In genomic region chr16:79621027-79621426, GRCh38 we compare ENCODE assay signal across 38 cellular contexts.
"Had no signal": no experiment of that assay in that cellular context is flagged by ENCODE, and none has a peak within 500 bp of the region (broad histone marks: within the 10 kb centered on the region; RNA-seq: fewer than 3 reads in every experiment).

No MANE protein-coding gene starts in this region.

- H3K36me3 ChIP-seq: adrenal gland, ascending aorta, brain microvascular endothelial cell, breast epithelium, cardiac muscle cell had no signal

- H3K27ac Mint-ChIP-seq: activated naive CD4-positive, alpha-beta T cell treated with anti-CD3 and anti-CD28 coated beads for 36 hours; activated naive CD4-positive, alpha-beta T cell treated with anti-CD3 and anti-CD28 coated beads, Interleukin-2, amount 10 ng/mL, durations not matched to agents 7 days and 5 days; activated naive CD4-positive, alpha-beta T cell treated with anti-CD3 and anti-CD28 coated beads, Interleukin-2, amount 50 U/mL, for 24 hours; activated naive CD4-positive, alpha-beta T cell treated with anti-CD3 and anti-CD28 coated beads, Interleukin-2, amount 50 U/mL, for 72 hours; activated naive CD8-positive, alpha-beta T cell; activated naive CD8-positive, alpha-beta T cell treated with anti-CD3 and anti-CD28 coated beads for 36 hours; activated naive CD8-positive, alpha-beta T cell treated with anti-CD3 and anti-CD28 coated beads, Interleukin-2, amount 10 ng/mL, durations not matched to agents 7 days and 5 days; activated naive CD8-positive, alpha-beta T cell treated with anti-CD3 and anti-CD28 coated beads, Interleukin-2, amount 50 U/mL, for 24 hours; activated T-cell treated with anti-CD3 and anti-CD28 coated beads, Interleukin-2, amount 50 U/mL, for 24 hours; activated T-cell treated with anti-CD3 and anti-CD28 coated beads, Interleukin-2, amount 50 U/mL, for 72 hours; activated T-helper 17 cell treated with anti-CD3 and anti-CD28 coated beads, Interleukin-2, amount 50 U/mL, for 72 hours; activated T-helper 2 cell treated with anti-CD3 and anti-CD28 coated beads, Interferon-gamma antibody, Interleukin-2, Interleukin-4, amounts not matched to agents 10 μg/mL and 5 μg/mL and 100 μg/mL, durations not matched to agents 14 hours and 24 hours and 36 hours; brain had no signal

- H3K9me3 ChIP-seq: adrenal gland, ascending aorta, body of pancreas, breast epithelium had no signal

- H3K4me3 Mint-ChIP-seq: activated naive CD4-positive, alpha-beta T cell treated with anti-CD3 and anti-CD28 coated beads for 36 hours; activated naive CD4-positive, alpha-beta T cell treated with anti-CD3 and anti-CD28 coated beads, Interleukin-2, amount 10 ng/mL, durations not matched to agents 7 days and 5 days; activated naive CD4-positive, alpha-beta T cell treated with anti-CD3 and anti-CD28 coated beads, Interleukin-2, amount 50 U/mL, for 24 hours; activated naive CD8-positive, alpha-beta T cell; activated naive CD8-positive, alpha-beta T cell treated with anti-CD3 and anti-CD28 coated beads for 36 hours; activated naive CD8-positive, alpha-beta T cell treated with anti-CD3 and anti-CD28 coated beads, Interleukin-2, amount 10 ng/mL, durations not matched to agents 7 days and 5 days; activated naive CD8-positive, alpha-beta T cell treated with anti-CD3 and anti-CD28 coated beads, Interleukin-2, amount 50 U/mL, for 24 hours; activated T-cell treated with anti-CD3 and anti-CD28 coated beads, Interleukin-2, amount 50 U/mL, for 24 hours; activated T-cell treated with anti-CD3 and anti-CD28 coated beads, Interleukin-2, amount 50 U/mL, for 4 hours; activated T-cell treated with anti-CD3 and anti-CD28 coated beads, Interleukin-2, amount 50 U/mL, for 72 hours; activated T-helper 1 cell treated with anti-CD3 and anti-CD28 coated beads, Interleukin-12 subunit alpha, Interleukin-12 subunit beta, Interleukin-2, Interleukin-4 antibody, amounts not matched to agents 30 ng/mL and 10 ng/mL and 1 ng/mL, durations not matched to agents 14 hours and 24 hours and 36 hours; activated T-helper 17 cell treated with anti-CD3 and anti-CD28 coated beads, Interleukin-2, amount 50 U/mL, for 72 hours; brain; central memory CD8-positive, alpha-beta T cell had no signal

- H3K4me3 ChIP-seq: adrenal gland, ascending aorta, body of pancreas, breast epithelium, cardiac muscle cell had no signal

- DNase-seq: activated effector memory CD4-positive, alpha-beta T cell treated with anti-CD3 and anti-CD28 coated beads, Interleukin-2, amount 50 U/mL, for 16 hours; activated effector memory CD4-positive, alpha-beta T cell treated with Interleukin-2 at 50 U/mL for 16 hours; activated gamma-delta T cell; activated gamma-delta T cell treated with Interleukin-2 at 50 U/mL for 16 hours; activated naive CD4-positive, alpha-beta T cell; activated naive CD4-positive, alpha-beta T cell treated with anti-CD3 and anti-CD28 coated beads for 36 hours; activated naive CD4-positive, alpha-beta T cell treated with anti-CD3 and anti-CD28 coated beads, Interleukin-2, amount 10 ng/mL, durations not matched to agents 7 days and 5 days; activated naive CD4-positive, alpha-beta T cell treated with anti-CD3 and anti-CD28 coated beads, Interleukin-2, amount 50 U/mL, for 16 hours; activated naive CD4-positive, alpha-beta T cell treated with Interleukin-2 at 50 U/mL for 16 hours; activated naive CD8-positive, alpha-beta T cell treated with anti-CD3 and anti-CD28 coated beads for 36 hours; activated naive CD8-positive, alpha-beta T cell treated with anti-CD3 and anti-CD28 coated beads, Interleukin-2, amount 10 ng/mL, durations not matched to agents 7 days and 5 days; activated naive CD8-positive, alpha-beta T cell treated with anti-CD3 and anti-CD28 coated beads, Interleukin-2, amount 50 U/mL, for 24 hours; activated T-cell treated with anti-CD3 and anti-CD28 coated beads, Interleukin-2, amount 50 U/mL, for 1 hour; activated T-cell treated with anti-CD3 and anti-CD28 coated beads, Interleukin-2, amount 50 U/mL, for 24 hours; activated T-cell treated with anti-CD3 and anti-CD28 coated beads, Interleukin-2, amount 50 U/mL, for 4 hours; activated T-cell treated with anti-CD3 and anti-CD28 coated beads, Interleukin-2, amount 50 U/mL, for 48 hours; activated T-cell treated with anti-CD3 and anti-CD28 coated beads, Interleukin-2, amount 50 U/mL, for 72 hours; adrenal gland; amniotic stem cell; amygdala; anterior cingulate cortex; aorta; body of pancreas; brain microvascular endothelial cell; caudate nucleus; central memory CD4-positive, alpha-beta T cell; cerebellar nuclear complex had no signal

- ATAC-seq: activated naive CD4-positive, alpha-beta T cell treated with anti-CD3 and anti-CD28 coated beads, Interleukin-2, amount 50 U/mL, for 72 hours; activated naive CD8-positive, alpha-beta T cell treated with anti-CD3 and anti-CD28 coated beads, Interleukin-2, amount 50 U/mL, for 24 hours; activated T-cell treated with anti-CD3 and anti-CD28 coated beads, Interleukin-2, amount 50 U/mL, for 4 hours; activated T-cell treated with anti-CD3 and anti-CD28 coated beads, Interleukin-2, amount 50 U/mL, for 72 hours; activated T-helper 17 cell treated with anti-CD3 and anti-CD28 coated beads, Interleukin-2, amount 50 U/mL, for 72 hours; body of pancreas had no signal

- H3K27me3 ChIP-seq: adrenal gland, ascending aorta, body of pancreas, brain microvascular endothelial cell, breast epithelium had no signal

- H3K4me1 ChIP-seq: adrenal gland, ascending aorta, body of pancreas, breast epithelium had no signal

- H3K36me3 Mint-ChIP-seq: activated naive CD4-positive, alpha-beta T cell treated with anti-CD3 and anti-CD28 coated beads, Interleukin-2, amount 50 U/mL, for 24 hours; activated naive CD8-positive, alpha-beta T cell; activated naive CD8-positive, alpha-beta T cell treated with anti-CD3 and anti-CD28 coated beads for 36 hours; brain had no signal

- H3K27me3 Mint-ChIP-seq: activated naive CD4-positive, alpha-beta T cell treated with anti-CD3 and anti-CD28 coated beads, Interleukin-2, amount 50 U/mL, for 24 hours had no signal

- H3K27ac ChIP-seq: adrenal gland, ascending aorta, body of pancreas, brain microvascular endothelial cell, breast epithelium, cardiac muscle cell had no signal

- H3K9me3 Mint-ChIP-seq: activated naive CD4-positive, alpha-beta T cell treated with anti-CD3 and anti-CD28 coated beads for 36 hours; activated naive CD4-positive, alpha-beta T cell treated with anti-CD3 and anti-CD28 coated beads, Interleukin-2, amount 50 U/mL, for 24 hours; activated naive CD4-positive, alpha-beta T cell treated with anti-CD3 and anti-CD28 coated beads, Interleukin-2, amount 50 U/mL, for 72 hours; activated naive CD8-positive, alpha-beta T cell treated with anti-CD3 and anti-CD28 coated beads for 36 hours; activated naive CD8-positive, alpha-beta T cell treated with anti-CD3 and anti-CD28 coated beads, Interleukin-2, amount 50 U/mL, for 24 hours; activated T-cell treated with anti-CD3 and anti-CD28 coated beads, Interleukin-2, amount 50 U/mL, for 24 hours; activated T-helper 17 cell treated with anti-CD3 and anti-CD28 coated beads, Interleukin-2, amount 50 U/mL, for 72 hours; brain; central memory CD8-positive, alpha-beta T cell had no signal
